Comparison of ENCODE assay signal across 8 cellular contexts in genomic region chr10:11170993-11171416, GRCh38.
A peak's percentile ranks its signal among the peaks of the same experiment; 100 is the strongest.
DNase-seq lines count a peak whose midpoint lies in the region; ATAC-seq and TF ChIP-seq lines count a peak whose summit lies in the region.

No MANE protein-coding gene starts in this region.

- H3K27me3 Mint-ChIP-seq in HFFc6 (ENCODE audit: insufficient read depth), result peaks cover 4% of the 10 kb centered on the region

- no peak for TF ChIP-seq CTCF in HFFc6 (IDR thresholded peaks at IDR 0.05)

- DNase-seq in OCI-M1 (lab: John Stamatoyannopoulos, UW) (peak; percentile 94), midbrain (lab: John Stamatoyannopoulos, UW) (peak; percentile 36), NCI-H446 treated with DMSO at 0.1 percent for 48 hours (lab: John Stamatoyannopoulos, UW) (no peak), NCI-H345 treated with DMSO at 0.1 percent for 48 hours (lab: John Stamatoyannopoulos, UW; ENCODE audit: unreplicated experiment) (no peak), cortex of kidney (lab: John Stamatoyannopoulos, UW) (no peak), HFFc6 (no peak)

- peak; percentile 27 for ATAC-seq in GM18499 (IDR thresholded peaks at IDR 0.05; ENCODE audit: insufficient read depth, unreplicated experiment)
- peak; percentile 36 for ATAC-seq in HG02588 (IDR thresholded peaks at IDR 0.05; ENCODE audit: unreplicated experiment)

- H3K4me3 Mint-ChIP-seq in HFFc6, result no peak overlapping the region

- no peak overlapping the region for H3K27ac Mint-ChIP-seq in HFFc6

- H3K9me3 Mint-ChIP-seq in HFFc6, result peaks cover 10% of the 10 kb centered on the region; the same call in 1 of the 2 replicates

- H3K36me3 Mint-ChIP-seq in HFFc6 (ENCODE audit: low read depth), result no peaks in the 10 kb centered on the region

- peaks cover 24% of the 10 kb centered on the region; the same call in 1 of the 2 replicates for H3K4me1 Mint-ChIP-seq in HFFc6 (ENCODE audit: low read depth)

Comparison
In these comparisons a context has a peak if more than half of its experiments do, and no peak if none do; other contexts are left out.
1. DNase-seq: peak in OCI-M1 (single experiment) and midbrain (single experiment); none in NCI-H446 treated with DMSO at 0.1 percent for 48 hours (single experiment), NCI-H345 treated with DMSO at 0.1 percent for 48 hours (single experiment), cortex of kidney (single experiment) and HFFc6 (single experiment).